Comparison of ENCODE assay signal across 28 cellular contexts in genomic region chr17:2462481-2462880, GRCh38.
"Had no signal": no experiment of that assay in that cellular context is flagged by ENCODE, and none has a peak within 500 bp of the region (broad histone marks: within the 10 kb centered on the region; RNA-seq: fewer than 3 reads in every experiment).

No MANE protein-coding gene starts in this region.

- H3K9me3 ChIP-seq: colonic mucosa, gastroesophageal sphincter, mucosa of descending colon, neutrophil, sigmoid colon, upper lobe of left lung had no signal

- H3K27ac ChIP-seq: colonic mucosa, dorsolateral prefrontal cortex, gastroesophageal sphincter, neutrophil, sigmoid colon, upper lobe of left lung had no signal

- H3K4me3 Mint-ChIP-seq: activated T-helper 1 cell treated with anti-CD3 and anti-CD28 coated beads, Interleukin-12 subunit alpha, Interleukin-12 subunit beta, Interleukin-2, Interleukin-4 antibody, amounts not matched to agents 30 ng/mL and 10 ng/mL and 1 ng/mL, durations not matched to agents 14 hours and 24 hours and 36 hours; nephron; stimulated activated memory B cell treated with anti-CD40 and anti-IgM and Interleukin-4, amounts not matched to agents 10 μg/mL and 1 μg/mL and 100 μg/mL, for 72 hours; stimulated activated naive CD8-positive, alpha-beta T cell treated with anti-CD3 and anti-CD28 coated beads, Interleukin-15, amount 100 ng/mL, for 72 hours; WTC11 had no signal

- DNase-seq: activated CD4-positive, alpha-beta T cell treated with anti-CD3 and anti-CD28 coated beads, Interleukin-2, amount 50 U/mL, for 4 hours; activated gamma-delta T cell; activated naive CD4-positive, alpha-beta T cell treated with anti-CD3 and anti-CD28 coated beads, Interleukin-2, amount 50 U/mL, for 16 hours; activated T-cell treated with anti-CD3 and anti-CD28 coated beads for 4 hours; anterior cingulate cortex; colonic mucosa; dorsolateral prefrontal cortex; effector memory CD4-positive, alpha-beta T cell; erythroblast; head of caudate nucleus; hippocampal formation; left cardiac atrium; left ventricle myocardium superior; mucosa of descending colon; sigmoid colon; small intestine; stimulated activated CD4-positive, alpha-beta T cell treated with anti-CD3 and anti-CD28 coated beads, Interleukin-4, amount 100 ng/mL, for 24 hours; stimulated activated naive CD8-positive, alpha-beta T cell treated with anti-CD3 and anti-CD28 coated beads, Interleukin-15, amount 100 ng/mL, for 72 hours; substantia nigra; T-helper 2 cell; upper lobe of left lung had no signal

- H3K4me1 Mint-ChIP-seq: nephron; stimulated activated memory B cell treated with anti-CD40 and anti-IgM and Interleukin-4, amounts not matched to agents 10 μg/mL and 1 μg/mL and 100 μg/mL, for 72 hours; WTC11 had no signal

- H3K27me3 ChIP-seq: colonic mucosa, dorsolateral prefrontal cortex, gastroesophageal sphincter, neutrophil, sigmoid colon, upper lobe of left lung had no signal

- H3K9me3 Mint-ChIP-seq: nephron; stimulated activated memory B cell treated with anti-CD40 and anti-IgM and Interleukin-4, amounts not matched to agents 10 μg/mL and 1 μg/mL and 100 μg/mL, for 72 hours; stimulated activated naive CD8-positive, alpha-beta T cell treated with anti-CD3 and anti-CD28 coated beads, Interleukin-15, amount 100 ng/mL, for 72 hours; WTC11 had no signal

- ATAC-seq: gastroesophageal sphincter; left cardiac atrium; left ventricle myocardium superior; mucosa of descending colon; stimulated activated memory B cell treated with anti-CD40 and anti-IgM and Interleukin-4, amounts not matched to agents 10 μg/mL and 1 μg/mL and 100 μg/mL, for 72 hours; stimulated activated naive CD8-positive, alpha-beta T cell treated with anti-CD3 and anti-CD28 coated beads, Interleukin-15, amount 100 ng/mL, for 72 hours; WTC11 had no signal

- H3K4me3 ChIP-seq: colonic mucosa, dorsolateral prefrontal cortex, gastroesophageal sphincter, mucosa of descending colon, sigmoid colon, upper lobe of left lung had no signal

- H3K27me3 Mint-ChIP-seq: progenitor cell of endocrine pancreas; stimulated activated memory B cell treated with anti-CD40 and anti-IgM and Interleukin-4, amounts not matched to agents 10 μg/mL and 1 μg/mL and 100 μg/mL, for 72 hours; stimulated activated naive CD8-positive, alpha-beta T cell treated with anti-CD3 and anti-CD28 coated beads, Interleukin-15, amount 100 ng/mL, for 72 hours had no signal

- H3K27ac Mint-ChIP-seq: activated T-helper 1 cell treated with anti-CD3 and anti-CD28 coated beads, Interleukin-12 subunit alpha, Interleukin-12 subunit beta, Interleukin-2, Interleukin-4 antibody, amounts not matched to agents 30 ng/mL and 10 ng/mL and 1 ng/mL, durations not matched to agents 14 hours and 24 hours and 36 hours; nephron; progenitor cell of endocrine pancreas; stimulated activated memory B cell treated with anti-CD40 and anti-IgM and Interleukin-4, amounts not matched to agents 10 μg/mL and 1 μg/mL and 100 μg/mL, for 72 hours; WTC11 had no signal
